Comparison of ENCODE assay signal across 8 cellular contexts in genomic region chr10:37976880-37977203, GRCh38. TPM values are rescaled to one million over a fixed set of nuclear protein-coding genes. Genes with fewer than 3 reads are reported as not detected.
A peak's percentile ranks its signal among the peaks of the same experiment; 100 is the strongest.
DNase-seq lines count a peak whose midpoint lies in the region; FAIRE-seq and TF ChIP-seq lines count a peak whose summit lies in the region.

No MANE protein-coding gene starts in this region.

- H3K4me2 ChIP-seq in astrocyte (ENCODE audit: low read length) = peak overlapping the region; percentile 86

- no peak for FAIRE-seq in astrocyte (lab: Jason Lieb, UNC)

- H3K4me1 Mint-ChIP-seq in astrocyte (ENCODE audit: low read depth, unreplicated experiment) (peaks cover 2% of the 10 kb centered on the region), mesothelial cell of epicardium (peaks cover 16% of the 10 kb centered on the region)

- H3K9ac ChIP-seq in astrocyte (ENCODE audit: low read length) = peak overlapping the region; percentile 90

- H3K79me2 ChIP-seq in astrocyte (ENCODE audit: insufficient read depth, low read length) = peaks cover 12% of the 10 kb centered on the region

- H3K36me3 Mint-ChIP-seq in astrocyte (ENCODE audit: low read depth, unreplicated experiment) (no peaks in the 10 kb centered on the region), mesothelial cell of epicardium (peaks cover 24% of the 10 kb centered on the region)

- peak overlapping the region; percentile 95 for H2AFZ ChIP-seq in astrocyte (ENCODE audit: low read depth, low read length)

- peaks cover 2% of the 10 kb centered on the region for H3K27me3 Mint-ChIP-seq in astrocyte (ENCODE audit: low read depth, unreplicated experiment)
- no peaks in the 10 kb centered on the region for H3K27me3 Mint-ChIP-seq in mesothelial cell of epicardium (ENCODE audit: low read depth)

- H3K4me3 ChIP-seq in HAP-1 (peak overlapping the region; percentile 52), astrocyte (ENCODE audit: insufficient read depth, low read depth, low read length) (peak overlapping the region; percentile 76)

- H3K4me1 ChIP-seq in HAP-1 (peaks cover 3% of the 10 kb centered on the region; the same call in 1 of the 2 replicates), astrocyte (ENCODE audit: insufficient read depth, low read length) (no peaks in the 10 kb centered on the region)

- peak overlapping the region; percentile 86 for H3K27ac ChIP-seq in 22Rv1
- no peak overlapping the region for H3K27ac ChIP-seq in astrocyte (ENCODE audit: low read depth, low read length)

- TF ChIP-seq CTCF in 22Rv1 (IDR thresholded peaks at IDR 0.05) = peak; percentile 53
- TF ChIP-seq CTCF in astrocyte (IDR thresholded peaks at IDR 0.05; ENCODE audit: insufficient read depth, low read depth, low read length) = no peak
- peak; percentile 35 for TF ChIP-seq CTCF in mesothelial cell of epicardium (IDR thresholded peaks at IDR 0.05; ENCODE audit: unreplicated experiment)
- no peak for TF ChIP-seq CTCF in GM13977 (IDR thresholded peaks at IDR 0.05; ENCODE audit: extremely low read depth, insufficient read depth, missing control alignments)

- H3K27me3 ChIP-seq in HAP-1 (ENCODE audit: low read depth) = no peaks in the 10 kb centered on the region
- H3K27me3 ChIP-seq in astrocyte (ENCODE audit: insufficient read depth, low read length) = no peaks in the 10 kb centered on the region

- H3K9me3 ChIP-seq in HAP-1 = no peaks in the 10 kb centered on the region
- H3K9me3 ChIP-seq in astrocyte (ENCODE audit: insufficient read depth, low read depth, low read length) = no peaks in the 10 kb centered on the region

- no peak for DNase-seq in HAP-1 (ENCODE audit: low spot score in 2 of 2)
- DNase-seq in astrocyte (ENCODE audit: low read depth) = no peak
- DNase-seq in mesothelial cell of epicardium (ENCODE audit: low spot score in 2 of 2, unreplicated experiment in 2 of 2) = no peak
- no peak for DNase-seq in stimulated activated CD4-positive, alpha-beta T cell treated with anti-CD3 and anti-CD28 coated beads, Interleukin-15, amount 100 ng/mL, for 24 hours
- DNase-seq in GM13977 (ENCODE audit: low spot score) = no peak
- no peak for DNase-seq in DMS 273 treated with DMSO at 0.1 percent for 48 hours (lab: John Stamatoyannopoulos, UW)
- no peak for DNase-seq in islet precursor cell

- H3K9me3 Mint-ChIP-seq in astrocyte (ENCODE audit: unreplicated experiment) = no peaks in the 10 kb centered on the region
- H3K9me3 Mint-ChIP-seq in mesothelial cell of epicardium = peaks cover 20% of the 10 kb centered on the region

- H3K4me3 Mint-ChIP-seq in astrocyte (ENCODE audit: unreplicated experiment) (peak overlapping the region; percentile 95), mesothelial cell of epicardium (peak overlapping the region; percentile 92)

- in situ Hi-C loops in HAP-1 (cut with MboI; ENCODE audit: low sequenced_read_pairs) (no loop called here), GM13977 (cut with MboI; ENCODE audit: low pct_unique_long_range_greater_than_20kb, low sequenced_read_pairs, unreplicated experiment) (no loop called here)

- no peaks in the 10 kb centered on the region for H4K20me1 ChIP-seq in astrocyte (ENCODE audit: insufficient read depth, low read length)

- no peak overlapping the region for H3K27ac Mint-ChIP-seq in astrocyte (ENCODE audit: unreplicated experiment)
- peak overlapping the region; percentile 91 for H3K27ac Mint-ChIP-seq in mesothelial cell of epicardium

- H3K36me3 ChIP-seq in HAP-1 (replicated peaks) (no peaks in the 10 kb centered on the region), astrocyte (ENCODE audit: insufficient read depth, low read length) (no peaks in the 10 kb centered on the region)

RNA-seq across cellular contexts. Expression of gene ZNF25, which starts 0.4 kb away (rescaled TPM):
- total RNA-seq in astrocyte (4.8 and 5.3 TPM in 2 replicates), mesothelial cell of epicardium (12.3 to 12.7 TPM (median 12.5 TPM) in 3 replicates)

RNA-seq across cellular contexts. Expression of gene ZNF33A, which starts 33.6 kb away (rescaled TPM):
- 8.4 and 11.6 TPM in 2 replicates for total RNA-seq in astrocyte
- 35.9 to 37.5 TPM (median 36.1 TPM) in 3 replicates for total RNA-seq in mesothelial cell of epicardium

Comparison
In these comparisons a context has a peak if more than half of its experiments do, and no peak if none do; other contexts are left out.
1. CTCF ChIP-seq: peak in 22Rv1 (single experiment) and mesothelial cell of epicardium (single experiment); none in astrocyte (single experiment) and GM13977 (single experiment).